ENCODE assay signal across 1 cellular context in the genomic region with DNA sequence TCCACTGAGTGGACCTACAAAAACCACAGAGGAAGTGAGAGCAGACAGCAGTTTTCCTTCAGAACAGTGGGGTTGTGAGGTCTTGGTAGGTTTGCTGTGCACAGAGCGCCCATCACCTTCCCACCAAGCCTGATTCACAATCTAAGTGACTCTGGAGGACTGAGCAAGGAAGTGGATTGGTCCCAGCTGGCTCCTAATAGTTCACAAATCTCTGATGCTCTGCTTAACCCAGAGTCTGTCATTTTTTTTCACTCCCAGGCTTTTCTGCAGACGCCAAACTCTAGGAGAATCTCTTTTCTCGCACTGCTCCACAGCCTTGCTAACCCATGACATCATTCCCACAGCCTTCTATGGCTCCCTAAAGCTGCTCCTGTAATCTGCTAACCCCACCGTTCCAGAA.
TF ChIP-seq lines count a peak whose summit lies in the region.

No MANE protein-coding gene starts in this region.

TF ChIP-seq in SK-N-SH treated with all-trans-retinoic acid at 6 μM for 48 hours, 23 proteins besides CTCF, POLR2A, EP300 and RAD21 (continued from another document):
- TF ChIP-seq, protein P1, sequence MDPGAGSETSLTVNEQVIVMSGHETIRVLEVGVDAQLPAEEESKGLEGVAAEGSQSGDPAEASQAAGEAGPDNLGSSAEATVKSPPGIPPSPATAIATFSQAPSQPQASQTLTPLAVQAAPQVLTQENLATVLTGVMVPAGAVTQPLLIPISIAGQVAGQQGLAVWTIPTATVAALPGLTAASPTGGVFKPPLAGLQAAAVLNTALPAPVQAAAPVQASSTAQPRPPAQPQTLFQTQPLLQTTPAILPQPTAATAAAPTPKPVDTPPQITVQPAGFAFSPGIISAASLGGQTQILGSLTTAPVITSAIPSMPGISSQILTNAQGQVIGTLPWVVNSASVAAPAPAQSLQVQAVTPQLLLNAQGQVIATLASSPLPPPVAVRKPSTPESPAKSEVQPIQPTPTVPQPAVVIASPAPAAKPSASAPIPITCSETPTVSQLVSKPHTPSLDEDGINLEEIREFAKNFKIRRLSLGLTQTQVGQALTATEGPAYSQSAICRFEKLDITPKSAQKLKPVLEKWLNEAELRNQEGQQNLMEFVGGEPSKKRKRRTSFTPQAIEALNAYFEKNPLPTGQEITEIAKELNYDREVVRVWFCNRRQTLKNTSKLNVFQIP (CRISPR knock-in tag; IDR thresholded peaks at IDR 0.05; ENCODE audit: borderline replicate concordance, low read depth), result no peak
- TF ChIP-seq GLIS3 (CRISPR knock-in tag; IDR thresholded peaks at IDR 0.05), result no peak
- TF ChIP-seq ZC3H10 (CRISPR knock-in tag; IDR thresholded peaks at IDR 0.05), result no peak
- no peak for TF ChIP-seq ESRRG (CRISPR knock-in tag; IDR thresholded peaks at IDR 0.05)
- no peak for TF ChIP-seq OSR1 (CRISPR knock-in tag; IDR thresholded peaks at IDR 0.05)
- TF ChIP-seq TOX (CRISPR knock-in tag; IDR thresholded peaks at IDR 0.05; ENCODE audit: borderline replicate concordance), result no peak
- TF ChIP-seq, protein P2, sequence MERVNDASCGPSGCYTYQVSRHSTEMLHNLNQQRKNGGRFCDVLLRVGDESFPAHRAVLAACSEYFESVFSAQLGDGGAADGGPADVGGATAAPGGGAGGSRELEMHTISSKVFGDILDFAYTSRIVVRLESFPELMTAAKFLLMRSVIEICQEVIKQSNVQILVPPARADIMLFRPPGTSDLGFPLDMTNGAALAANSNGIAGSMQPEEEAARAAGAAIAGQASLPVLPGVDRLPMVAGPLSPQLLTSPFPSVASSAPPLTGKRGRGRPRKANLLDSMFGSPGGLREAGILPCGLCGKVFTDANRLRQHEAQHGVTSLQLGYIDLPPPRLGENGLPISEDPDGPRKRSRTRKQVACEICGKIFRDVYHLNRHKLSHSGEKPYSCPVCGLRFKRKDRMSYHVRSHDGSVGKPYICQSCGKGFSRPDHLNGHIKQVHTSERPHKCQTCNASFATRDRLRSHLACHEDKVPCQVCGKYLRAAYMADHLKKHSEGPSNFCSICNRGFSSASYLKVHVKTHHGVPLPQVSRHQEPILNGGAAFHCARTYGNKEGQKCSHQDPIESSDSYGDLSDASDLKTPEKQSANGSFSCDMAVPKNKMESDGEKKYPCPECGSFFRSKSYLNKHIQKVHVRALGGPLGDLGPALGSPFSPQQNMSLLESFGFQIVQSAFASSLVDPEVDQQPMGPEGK (CRISPR knock-in tag; IDR thresholded peaks at IDR 0.05; ENCODE audit: borderline replicate concordance), result no peak
- TF ChIP-seq ZFP3 (CRISPR knock-in tag; IDR thresholded peaks at IDR 0.05), result no peak
- no peak for TF ChIP-seq ZFP30 (CRISPR knock-in tag; IDR thresholded peaks at IDR 0.05)
- no peak for TF ChIP-seq ARNTL (CRISPR knock-in tag; IDR thresholded peaks at IDR 0.05; ENCODE audit: borderline replicate concordance, low read depth)
- TF ChIP-seq BACH2 (CRISPR knock-in tag; IDR thresholded peaks at IDR 0.05; ENCODE audit: borderline replicate concordance), result no peak
- TF ChIP-seq ZNF8 (CRISPR knock-in tag; IDR thresholded peaks at IDR 0.05), result no peak
- no peak for TF ChIP-seq PPARA (CRISPR knock-in tag; IDR thresholded peaks at IDR 0.05; ENCODE audit: borderline replicate concordance)
- TF ChIP-seq ZNF70 (CRISPR knock-in tag; IDR thresholded peaks at IDR 0.05), result no peak
